ENCODE assay signal across 11 cellular contexts in the genomic region with DNA sequence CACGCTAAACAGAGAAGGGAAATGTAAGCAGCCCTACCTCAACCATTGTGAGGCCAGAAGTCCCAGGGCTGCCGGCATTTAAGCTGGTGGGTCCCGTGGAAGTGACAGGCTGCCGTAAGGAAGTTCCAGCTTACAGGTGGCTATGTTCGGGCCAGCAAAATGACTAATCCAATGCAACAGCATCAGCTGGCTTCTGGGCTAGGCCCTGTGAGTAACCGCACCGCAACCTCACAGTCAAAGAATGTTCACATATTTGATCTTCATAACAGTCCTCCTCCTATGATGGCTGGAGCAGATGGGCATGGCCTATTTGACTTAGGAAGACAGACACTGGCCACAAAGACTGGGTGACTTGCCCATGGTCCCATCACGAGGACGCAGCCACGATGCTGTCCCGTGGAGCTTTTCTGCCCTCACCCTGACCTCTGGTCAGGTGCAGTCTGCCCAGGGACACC.
A peak's percentile ranks its signal among the peaks of the same experiment; 100 is the strongest.
DNase-seq lines count a peak whose midpoint lies in the region; ATAC-seq and TF ChIP-seq lines count a peak whose summit lies in the region.
"Had no signal": no experiment of that assay in that cellular context is flagged by ENCODE, and none has a peak within 500 bp of the region (broad histone marks: within the 10 kb centered on the region; RNA-seq: fewer than 3 reads in every experiment).

No MANE protein-coding gene starts in this region.

- peak overlapping the region; percentile 93 for H2AK9ac ChIP-seq in IMR-90 (replicated peaks; ENCODE audit: low read depth, low read length, poor library complexity)

- H3K9me1 ChIP-seq in IMR-90 (ENCODE audit: insufficient read depth, low read length) = peaks cover 39% of the 10 kb centered on the region

- intact Hi-C loops in IMR-90 (cut with micrococcal nuclease) (loop anchor here (5.0 kb wide), 1 partner anchor 84 kb away; no protein-coding TSS in a partner anchor), tibial artery (cut with DNase I; ENCODE audit: low total_unique reads) (no loop called here)

- peak overlapping the region; percentile 90 for H2BK20ac ChIP-seq in IMR-90 (ENCODE audit: low read depth, low read length)

- POLR2A ChIA-PET in IMR-90 (lab: Charles Lee; ENCODE audit: unreplicated experiment) = no interaction called here

- in situ Hi-C loops in IMR-90 (cut with MboI; ENCODE audit: low sequenced_read_pairs) = no loop called here

- peak overlapping the region; percentile 92 for H2BK120ac ChIP-seq in IMR-90 (ENCODE audit: low read depth, low read length)

- peak overlapping the region; percentile 88 for H3K14ac ChIP-seq in IMR-90 (replicated peaks; ENCODE audit: low read depth, low read length)

- dilution Hi-C loops in IMR-90 (cut with HindIII; ENCODE audit: low sequenced_read_pairs, unreplicated experiment) = no loop called here

- peak overlapping the region; percentile 34 to 87 for H4K8ac ChIP-seq in IMR-90 (ENCODE audit: low read depth in 2 of 2, low read length in 2 of 2)

- H4K20me1 ChIP-seq in IMR-90 (ENCODE audit: insufficient read depth, low read length) = peaks cover 5% of the 10 kb centered on the region

- ATAC-seq in IMR-90 (ENCODE audit: low read depth) = peak; percentile 79
- ATAC-seq in GM21825 (IDR thresholded peaks at IDR 0.05; ENCODE audit: unreplicated experiment) = no peak

- peak overlapping the region; percentile 65 for H2BK5ac ChIP-seq in IMR-90 (ENCODE audit: low read depth, low read length, poor library complexity, severe bottlenecking)

- H3K4me2 ChIP-seq in IMR-90 (ENCODE audit: low read depth, low read length) = peak overlapping the region; percentile 16; the same call in 1 of the 2 replicates

- H4K5ac ChIP-seq in IMR-90 (ENCODE audit: low read depth, low read length) = peak overlapping the region; percentile 76

- peak overlapping the region; percentile 76 for H4K91ac ChIP-seq in IMR-90 (ENCODE audit: insufficient read depth, low read depth, low read length)

- TF ChIP-seq POLR2A in IMR-90 (IDR thresholded peaks at IDR 0.05; ENCODE audit: low read depth, low read length) = no peak

- CTCF ChIA-PET in IMR-90 (lab: Yijun Ruan, JAX) = interaction anchor here (2.6 kb wide), 1 partner anchor 26 kb away, joined by 16 read pairs; no protein-coding TSS in a partner anchor

- no peak overlapping the region for H3K9ac ChIP-seq in IMR-90 (ENCODE audit: low read depth, low read length)

- H3K79me1 ChIP-seq in IMR-90 (ENCODE audit: low read depth in 1 of 2, low read length in 2 of 2) = peaks cover 0 to 8% of the 10 kb centered on the region in 2 experiments; a peak in 1 of 4 replicates

- H3K4me1 ChIP-seq in IMR-90 (ENCODE audit: control insufficient read depth, insufficient read depth, low read length) (peaks cover 46% of the 10 kb centered on the region), tibial artery (peaks cover 21 to 67% (median 65%) of the 10 kb centered on the region in 4 donors)

- H3K9me3 ChIP-seq in IMR-90 (ENCODE audit: control insufficient read depth, insufficient read depth, low read length) = no peaks in the 10 kb centered on the region
- H3K9me3 ChIP-seq in tibial artery = no peaks in the 10 kb centered on the region

- no peak overlapping the region for H3K4me3 ChIP-seq in IMR-90 (ENCODE audit: insufficient read depth, low read depth, low read length)
- H3K4me3 ChIP-seq in tibial artery = peak overlapping the region; percentile 14 to 19

- DNase-seq in IMR-90 = peak; percentile 97
- DNase-seq in lung microvascular endothelial cell (ENCODE audit: low read depth in 2 of 2) = peak; percentile 81 to 94
- DNase-seq in tibial artery = peak; percentile 78 to 85
- no peak for DNase-seq in NOMO-1 treated with dmso at 0.1 percent for 144 hours (lab: John Stamatoyannopoulos, UW; ENCODE audit: unreplicated experiment)
- DNase-seq in middle frontal gyrus (ENCODE audit: extremely low spot score, low spot score) = no peak
- DNase-seq in KG1 (lab: John Stamatoyannopoulos, UW) = no peak
- DNase-seq: activated CD4-positive, alpha-beta T cell treated with anti-CD3 and anti-CD28 coated beads for 1 hour; NCI-H2029 treated with DMSO at 0.1 percent for 48 hours; stimulated activated CD4-positive, alpha-beta T cell treated with anti-CD3 and anti-CD28 coated beads, Interleukin-2, amount 100 ng/mL, for 24 hours had no signal

- 45% methylated on average over 6 of the region's 11 CpGs; no CpG with 5 or more reads in 1 of the 2 experiments for WGBS in IMR-90 (ENCODE audit: extremely low coverage in 2 of 2, insufficient read length in 1 of 2), 2 experiments

- H3K56ac ChIP-seq in IMR-90 (ENCODE audit: extremely low read depth, insufficient read depth, low read length) = no peak overlapping the region; the same call in 1 of the 2 replicates

- TF ChIP-seq RAD21 in IMR-90 (IDR thresholded peaks at IDR 0.05; ENCODE audit: low read length) = no peak

- no peaks in the 10 kb centered on the region for H3K36me3 ChIP-seq in IMR-90 (ENCODE audit: control insufficient read depth, insufficient read depth, low read length)
- no peaks in the 10 kb centered on the region for H3K36me3 ChIP-seq in tibial artery

- H3K18ac ChIP-seq in IMR-90 (ENCODE audit: low read depth, low read length) = peak overlapping the region; percentile 64

- H3K4ac ChIP-seq in IMR-90 (ENCODE audit: low read depth, low read length) = peak overlapping the region; percentile 90

- H3K27ac ChIP-seq in IMR-90 (ENCODE audit: insufficient read depth, low read length) = peak overlapping the region; percentile 68
- peak overlapping the region; percentile 15 for H3K27ac ChIP-seq in cingulate gyrus (ENCODE audit: low read depth, low read length)
- H3K27ac ChIP-seq in tibial artery = peak overlapping the region; percentile 78 to 91

- no peaks in the 10 kb centered on the region for H3K27me3 ChIP-seq in IMR-90 (ENCODE audit: control insufficient read depth, insufficient read depth, low read length)
- H3K27me3 ChIP-seq in tibial artery = no peaks in the 10 kb centered on the region

- TF ChIP-seq CTCF in IMR-90 (conservative IDR thresholded peaks at IDR 0.05; ENCODE audit: low read depth, low read length) (no peak), tibial artery (IDR thresholded peaks at IDR 0.05) (no peak)

- peak overlapping the region; percentile 60; the same call in 1 of the 2 replicates for H3K23ac ChIP-seq in IMR-90 (ENCODE audit: low read depth, low read length)

- no TSS peak for BruUV-seq in IMR-90 (replicated peaks; lab: Mats Ljungman, UMichigan)

- H2AFZ ChIP-seq in IMR-90 (replicated peaks; ENCODE audit: low read length, poor library complexity) = peak overlapping the region; percentile 91

- H2BK15ac ChIP-seq in IMR-90 (ENCODE audit: low read depth, low read length) = peak overlapping the region; percentile 85; the same call in 2 of the 3 replicates

- peak overlapping the region; percentile 94 for H2AK5ac ChIP-seq in IMR-90 (ENCODE audit: low read depth, low read length)

TF ChIP-seq in IMR-90, 13 proteins besides CTCF, POLR2A, EP300 and RAD21:
- TF ChIP-seq MXI1 (IDR thresholded peaks at IDR 0.05; ENCODE audit: borderline replicate concordance, low read depth, low read length) (no peak), MAZ (IDR thresholded peaks at IDR 0.05; ENCODE audit: borderline replicate concordance, low read depth, low read length) (no peak; the same call in 1 of the 2 replicates), RCOR1 (IDR thresholded peaks at IDR 0.05; ENCODE audit: insufficient replicate concordance, low read length) (peak; percentile 99), FOS (IDR thresholded peaks at IDR 0.05; ENCODE audit: low read depth, low read length) (peak; percentile 75), CEBPB (IDR thresholded peaks at IDR 0.05; ENCODE audit: low read depth, low read length) (peak; percentile 80), NFE2L2 (IDR thresholded peaks at IDR 0.05; ENCODE audit: low read depth, low read length) (no peak), SMC3 (IDR thresholded peaks at IDR 0.05; ENCODE audit: low read depth, low read length) (no peak), RFX5 (IDR thresholded peaks at IDR 0.05; ENCODE audit: low read depth, low read length) (no peak), BHLHE40 (IDR thresholded peaks at IDR 0.05; ENCODE audit: low read depth, low read length) (peak; percentile 42; the same call in 1 of the 2 replicates), CHD1 (IDR thresholded peaks at IDR 0.05; ENCODE audit: low read depth, low read length) (no peak), MAFK (IDR thresholded peaks at IDR 0.05; ENCODE audit: low read depth, low read length) (no peak)
- TF ChIP-seq, protein P1, sequence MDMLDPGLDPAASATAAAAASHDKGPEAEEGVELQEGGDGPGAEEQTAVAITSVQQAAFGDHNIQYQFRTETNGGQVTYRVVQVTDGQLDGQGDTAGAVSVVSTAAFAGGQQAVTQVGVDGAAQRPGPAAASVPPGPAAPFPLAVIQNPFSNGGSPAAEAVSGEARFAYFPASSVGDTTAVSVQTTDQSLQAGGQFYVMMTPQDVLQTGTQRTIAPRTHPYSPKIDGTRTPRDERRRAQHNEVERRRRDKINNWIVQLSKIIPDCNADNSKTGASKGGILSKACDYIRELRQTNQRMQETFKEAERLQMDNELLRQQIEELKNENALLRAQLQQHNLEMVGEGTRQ (IDR thresholded peaks at IDR 0.05; ENCODE audit: low read depth, low read length) = peak; percentile 42; the same call in 1 of the 2 replicates
- TF ChIP-seq, protein P2, sequence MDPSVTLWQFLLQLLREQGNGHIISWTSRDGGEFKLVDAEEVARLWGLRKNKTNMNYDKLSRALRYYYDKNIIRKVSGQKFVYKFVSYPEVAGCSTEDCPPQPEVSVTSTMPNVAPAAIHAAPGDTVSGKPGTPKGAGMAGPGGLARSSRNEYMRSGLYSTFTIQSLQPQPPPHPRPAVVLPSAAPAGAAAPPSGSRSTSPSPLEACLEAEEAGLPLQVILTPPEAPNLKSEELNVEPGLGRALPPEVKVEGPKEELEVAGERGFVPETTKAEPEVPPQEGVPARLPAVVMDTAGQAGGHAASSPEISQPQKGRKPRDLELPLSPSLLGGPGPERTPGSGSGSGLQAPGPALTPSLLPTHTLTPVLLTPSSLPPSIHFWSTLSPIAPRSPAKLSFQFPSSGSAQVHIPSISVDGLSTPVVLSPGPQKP (IDR thresholded peaks at IDR 0.05; ENCODE audit: borderline replicate concordance, low read depth, low read length) = no peak
TF ChIP-seq in IMR-90: peak in this region for 5.

Comparison
In these comparisons a context has a peak if more than half of its experiments do, and no peak if none do; other contexts are left out.
1. DNase-seq: peak in IMR-90 (single experiment), lung microvascular endothelial cell (2 of 2) and tibial artery (2 of 2); none in NOMO-1 treated with dmso at 0.1 percent for 144 hours (single experiment), middle frontal gyrus (single experiment) and KG1 (single experiment).
2. H3K27ac ChIP-seq: peak in every context shown above with its lines; median percentile 84 in tibial artery; 68 in IMR-90; 15 in cingulate gyrus.